In genomic region chr17:29019475-29020181, GRCh38 we compare ENCODE assay signal across 1 cellular context.
TF ChIP-seq lines count a peak whose summit lies in the region.

No MANE protein-coding gene starts in this region.

TF ChIP-seq in HepG2, 621 proteins besides CTCF, POLR2A, EP300 and RAD21 (continues in another document):
- TF ChIP-seq ATF7-NPFF (CRISPR knock-in tag; IDR thresholded peaks at IDR 0.05; ENCODE audit: low read depth) (no peak), ZNF883 (CRISPR knock-in tag; IDR thresholded peaks at IDR 0.05; ENCODE audit: not compliant biosample characterization) (no peak), ZNF644 (CRISPR knock-in tag; IDR thresholded peaks at IDR 0.05; ENCODE audit: low read depth) (no peak), ZNF687 (CRISPR knock-in tag; IDR thresholded peaks at IDR 0.05) (peak; percentile 69), ZSCAN20 (CRISPR knock-in tag; IDR thresholded peaks at IDR 0.05; ENCODE audit: borderline replicate concordance) (no peak), FOXO4 (CRISPR knock-in tag; conservative IDR thresholded peaks at IDR 0.05) (0 out of 2 replicates have a peak, but pooled peaks have one; percentile 67), TEAD2 (CRISPR knock-in tag; IDR thresholded peaks at IDR 0.05) (no peak), FUBP1 (CRISPR knock-in tag; IDR thresholded peaks at IDR 0.05; ENCODE audit: borderline replicate concordance) (no peak), ATF2 (CRISPR knock-in tag; IDR thresholded peaks at IDR 0.05) (no peak), MAX (IDR thresholded peaks at IDR 0.05) (peak; percentile 69), ADNP (CRISPR knock-in tag; IDR thresholded peaks at IDR 0.05) (no peak), ZNF281 (CRISPR knock-in tag; IDR thresholded peaks at IDR 0.05; ENCODE audit: borderline replicate concordance) (no peak), ZFP37 (CRISPR knock-in tag; IDR thresholded peaks at IDR 0.05; ENCODE audit: borderline replicate concordance) (no peak), MAFG (CRISPR knock-in tag; IDR thresholded peaks at IDR 0.05) (no peak), GABPB1 (CRISPR knock-in tag; IDR thresholded peaks at IDR 0.05) (peak; percentile 32; the same call in 1 of the 2 replicates), ZNF225 (CRISPR knock-in tag; IDR thresholded peaks at IDR 0.05) (no peak), TOE1 (CRISPR knock-in tag; IDR thresholded peaks at IDR 0.05) (no peak), ZBTB3 (CRISPR knock-in tag; IDR thresholded peaks at IDR 0.05; ENCODE audit: borderline replicate concordance, low read depth) (no peak), ZNF543 (CRISPR knock-in tag; IDR thresholded peaks at IDR 0.05) (no peak), ZNF33A (CRISPR knock-in tag; IDR thresholded peaks at IDR 0.05; ENCODE audit: borderline replicate concordance) (no peak), ZNF703 (CRISPR knock-in tag; IDR thresholded peaks at IDR 0.05; ENCODE audit: borderline replicate concordance) (no peak), HMGA1 (CRISPR knock-in tag; conservative IDR thresholded peaks at IDR 0.05) (no peak), MXD3 (CRISPR knock-in tag; IDR thresholded peaks at IDR 0.05) (no peak), PBX2 (CRISPR knock-in tag; IDR thresholded peaks at IDR 0.05) (no peak), TBL1XR1 (IDR thresholded peaks at IDR 0.05; ENCODE audit: borderline replicate concordance, low read length, partially characterized antibody) (no peak), NBN (conservative IDR thresholded peaks at IDR 0.05) (no peak), ZEB1 (IDR thresholded peaks at IDR 0.05; ENCODE audit: insufficient replicate concordance, low read depth) (no peak), ZNF674 (CRISPR knock-in tag; IDR thresholded peaks at IDR 0.05; ENCODE audit: low read depth) (no peak), ZNF83 (CRISPR knock-in tag; IDR thresholded peaks at IDR 0.05; ENCODE audit: borderline replicate concordance) (no peak), ATM (IDR thresholded peaks at IDR 0.05; ENCODE audit: borderline replicate concordance) (no peak), ZBTB20 (CRISPR knock-in tag; IDR thresholded peaks at IDR 0.05; ENCODE audit: borderline replicate concordance, low read depth) (no peak), ZNF20 (CRISPR knock-in tag; IDR thresholded peaks at IDR 0.05) (no peak), ZNF143 (CRISPR knock-in tag; IDR thresholded peaks at IDR 0.05) (no peak), AGO1 (IDR thresholded peaks at IDR 0.05; ENCODE audit: low read depth, low read length, poor library complexity, severe bottlenecking) (no peak), ZZZ3 (CRISPR knock-in tag; IDR thresholded peaks at IDR 0.05; ENCODE audit: borderline replicate concordance) (no peak), ZNF317 (CRISPR knock-in tag; IDR thresholded peaks at IDR 0.05) (no peak), ZHX1 (CRISPR knock-in tag; IDR thresholded peaks at IDR 0.05; ENCODE audit: low read depth) (no peak), ARID5B (CRISPR knock-in tag; IDR thresholded peaks at IDR 0.05) (no peak), SNRNP70 (IDR thresholded peaks at IDR 0.05; ENCODE audit: low read depth, low read length) (no peak), ZNF768 (CRISPR knock-in tag; IDR thresholded peaks at IDR 0.05) (peak; percentile 78; the same call in 1 of the 2 replicates), SP2 (CRISPR knock-in tag; IDR thresholded peaks at IDR 0.05) (no peak)
